1 cellular context compared by ENCODE assay signal in genomic region chr4:185560316-185560715, GRCh38.
TF ChIP-seq lines count a peak whose summit lies in the region.

No MANE protein-coding gene starts in this region.

TF ChIP-seq in SK-N-SH treated with all-trans-retinoic acid at 6 μM for 48 hours, 23 proteins besides CTCF, POLR2A, EP300 and RAD21 (continued from another document):
- TF ChIP-seq TSHZ2 (CRISPR knock-in tag; IDR thresholded peaks at IDR 0.05) (no peak), BACH2 (CRISPR knock-in tag; IDR thresholded peaks at IDR 0.05; ENCODE audit: borderline replicate concordance) (no peak), ZNF8 (CRISPR knock-in tag; IDR thresholded peaks at IDR 0.05) (no peak), OSR1 (CRISPR knock-in tag; IDR thresholded peaks at IDR 0.05) (no peak), GLIS3 (CRISPR knock-in tag; IDR thresholded peaks at IDR 0.05) (no peak), POU6F1 (CRISPR knock-in tag; IDR thresholded peaks at IDR 0.05; ENCODE audit: borderline replicate concordance, low read depth) (no peak), PATZ1 (CRISPR knock-in tag; IDR thresholded peaks at IDR 0.05; ENCODE audit: borderline replicate concordance) (no peak)
TF ChIP-seq in SK-N-SH treated with all-trans-retinoic acid at 6 μM for 48 hours: peak in this region for 0.
